Comparison of ENCODE assay signal across 1 cellular context in genomic region chr11:125111341-125112234, GRCh38.
TF ChIP-seq lines count a peak whose summit lies in the region.

Gene TMEM218 (minus strand): TSS chr11:125111626. CDS start chr11:125102241, 9,385 bp downstream.

TF ChIP-seq in HepG2, 621 proteins besides CTCF, POLR2A, EP300 and RAD21 (continued from another document and continues in another):
- TF ChIP-seq POGK (CRISPR knock-in tag; conservative IDR thresholded peaks at IDR 0.05): 0 out of 2 replicates have a peak, but pooled peaks have one; percentile 40
- TF ChIP-seq JARID2 (CRISPR knock-in tag; IDR thresholded peaks at IDR 0.05; ENCODE audit: insufficient replicate concordance): no peak
- TF ChIP-seq SIN3A (IDR thresholded peaks at IDR 0.05; ENCODE audit: borderline replicate concordance, low read depth, low read length): 0 out of 2 replicates have a peak, but pooled peaks have one; percentile 39
- TF ChIP-seq RELA (CRISPR knock-in tag; IDR thresholded peaks at IDR 0.05): no peak
- TF ChIP-seq THAP11 (CRISPR knock-in tag; IDR thresholded peaks at IDR 0.05): peak; percentile 80
- TF ChIP-seq ZBTB42 (CRISPR knock-in tag; IDR thresholded peaks at IDR 0.05): no peak
- 0 out of 2 replicates have a peak, but pooled peaks have one; percentile 43 for TF ChIP-seq ETV6 (CRISPR knock-in tag; conservative IDR thresholded peaks at IDR 0.05)
- peak; percentile 76 for TF ChIP-seq ZFX (CRISPR knock-in tag; IDR thresholded peaks at IDR 0.05; ENCODE audit: low read depth)
- TF ChIP-seq ZNF609 (CRISPR knock-in tag; IDR thresholded peaks at IDR 0.05; ENCODE audit: borderline replicate concordance): no peak
- no peak for TF ChIP-seq ZNF382 (CRISPR knock-in tag; IDR thresholded peaks at IDR 0.05; ENCODE audit: borderline replicate concordance)
- no peak for TF ChIP-seq ZNF724P (CRISPR knock-in tag; IDR thresholded peaks at IDR 0.05; ENCODE audit: borderline replicate concordance)
- TF ChIP-seq ZNF777 (CRISPR knock-in tag; IDR thresholded peaks at IDR 0.05): no peak
- TF ChIP-seq TFDP1 (CRISPR knock-in tag; IDR thresholded peaks at IDR 0.05; ENCODE audit: borderline replicate concordance): peak; percentile 51; the same call in 1 of the 2 replicates
- TF ChIP-seq ZNF687 (CRISPR knock-in tag; IDR thresholded peaks at IDR 0.05): peak; percentile 82
- TF ChIP-seq BHLHE40 (IDR thresholded peaks at IDR 0.05; ENCODE audit: low read length): no peak
- no peak for TF ChIP-seq ZNF781 (CRISPR knock-in tag; IDR thresholded peaks at IDR 0.05; ENCODE audit: borderline replicate concordance, not compliant biosample characterization)
- TF ChIP-seq HOXA9 (CRISPR knock-in tag; IDR thresholded peaks at IDR 0.05; ENCODE audit: borderline replicate concordance): no peak
- no peak for TF ChIP-seq FOXM1 (CRISPR knock-in tag; IDR thresholded peaks at IDR 0.05)
- no peak for TF ChIP-seq FLYWCH1 (CRISPR knock-in tag; IDR thresholded peaks at IDR 0.05)
- no peak; the same call in 1 of the 2 replicates for TF ChIP-seq ZNF740 (CRISPR knock-in tag; IDR thresholded peaks at IDR 0.05)
- no peak for TF ChIP-seq KLF12 (CRISPR knock-in tag; IDR thresholded peaks at IDR 0.05; ENCODE audit: borderline replicate concordance)
- TF ChIP-seq NFAT5 (CRISPR knock-in tag; IDR thresholded peaks at IDR 0.05): no peak
- no peak for TF ChIP-seq CBFB (CRISPR knock-in tag; IDR thresholded peaks at IDR 0.05)
- TF ChIP-seq HMG20B (CRISPR knock-in tag; conservative IDR thresholded peaks at IDR 0.05): no peak
- peak; percentile 96 for TF ChIP-seq PBX2 (CRISPR knock-in tag; IDR thresholded peaks at IDR 0.05)
- TF ChIP-seq BCL3 (CRISPR knock-in tag; IDR thresholded peaks at IDR 0.05): no peak; the same call in 1 of the 2 replicates
- TF ChIP-seq ZNF512B (CRISPR knock-in tag; IDR thresholded peaks at IDR 0.05; ENCODE audit: borderline replicate concordance): no peak
- peak; percentile 74 for TF ChIP-seq RFX1 (IDR thresholded peaks at IDR 0.05)
- TF ChIP-seq ELF4 (CRISPR knock-in tag; IDR thresholded peaks at IDR 0.05; ENCODE audit: borderline replicate concordance): peak; percentile 37; the same call in 1 of the 2 replicates
- peak; percentile 22; the same call in 1 of the 2 replicates for TF ChIP-seq ZNF335 (CRISPR knock-in tag; IDR thresholded peaks at IDR 0.05)
- TF ChIP-seq FOXA1 (IDR thresholded peaks at IDR 0.05): no peak
- TF ChIP-seq FOXA1 (CRISPR knock-in tag; IDR thresholded peaks at IDR 0.05): no peak
